Comparison of ENCODE assay signal across 12 cellular contexts in genomic region chr4:41320278-41320677, GRCh38.
"Had no signal": no experiment of that assay in that cellular context is flagged by ENCODE, and none has a peak within 500 bp of the region (broad histone marks: within the 10 kb centered on the region; RNA-seq: fewer than 3 reads in every experiment).

No MANE protein-coding gene starts in this region.

- H3K27me3 ChIP-seq: gastrocnemius medialis had no signal

- H3K9me3 ChIP-seq: gastrocnemius medialis had no signal

- H3K27me3 Mint-ChIP-seq: activated CD8-positive, alpha-beta memory T cell treated with anti-CD3 and anti-CD28 coated beads, Interleukin-2, amount 10 ng/mL, durations not matched to agents 7 days and 5 days; stimulated activated memory B cell treated with anti-CD40 and anti-IgM and Interleukin-4, amounts not matched to agents 10 μg/mL and 1 μg/mL and 100 μg/mL, for 72 hours had no signal

- H3K36me3 ChIP-seq: gastrocnemius medialis had no signal

- H3K9me3 Mint-ChIP-seq: stimulated activated memory B cell treated with anti-CD40 and anti-IgM and Interleukin-4, amounts not matched to agents 10 μg/mL and 1 μg/mL and 100 μg/mL, for 72 hours had no signal

- H3K4me1 Mint-ChIP-seq: activated CD8-positive, alpha-beta memory T cell treated with anti-CD3 and anti-CD28 coated beads, Interleukin-2, amount 10 ng/mL, durations not matched to agents 7 days and 5 days; natural killer cell had no signal

- H3K36me3 Mint-ChIP-seq: activated CD8-positive, alpha-beta memory T cell treated with anti-CD3 and anti-CD28 coated beads, Interleukin-2, amount 10 ng/mL, durations not matched to agents 7 days and 5 days; activated naive CD8-positive, alpha-beta T cell; natural killer cell; stimulated activated memory B cell treated with anti-CD40 and anti-IgM and Interleukin-4, amounts not matched to agents 10 μg/mL and 1 μg/mL and 100 μg/mL, for 72 hours had no signal

- H3K4me3 Mint-ChIP-seq: activated CD8-positive, alpha-beta memory T cell treated with anti-CD3 and anti-CD28 coated beads, Interleukin-2, amount 10 ng/mL, durations not matched to agents 7 days and 5 days; activated naive CD8-positive, alpha-beta T cell; natural killer cell; stimulated activated memory B cell treated with anti-CD40 and anti-IgM and Interleukin-4, amounts not matched to agents 10 μg/mL and 1 μg/mL and 100 μg/mL, for 72 hours had no signal

- H3K27ac Mint-ChIP-seq: activated CD8-positive, alpha-beta memory T cell treated with anti-CD3 and anti-CD28 coated beads, Interleukin-2, amount 10 ng/mL, durations not matched to agents 7 days and 5 days; activated naive CD8-positive, alpha-beta T cell; natural killer cell; stimulated activated memory B cell treated with anti-CD40 and anti-IgM and Interleukin-4, amounts not matched to agents 10 μg/mL and 1 μg/mL and 100 μg/mL, for 72 hours had no signal

- H3K27ac ChIP-seq: gastrocnemius medialis, parathyroid adenoma had no signal

- DNase-seq: activated CD4-positive, alpha-beta T cell treated with anti-CD3 and anti-CD28 coated beads, Interleukin-2, amount 50 U/mL, for 4 hours; activated CD8-positive, alpha-beta memory T cell treated with anti-CD3 and anti-CD28 coated beads, Interleukin-2, amount 10 ng/mL, durations not matched to agents 7 days and 5 days; effector CD4-positive, alpha-beta T cell; gastrocnemius medialis; head of caudate nucleus; natural killer cell; stimulated activated CD4-positive, alpha-beta T cell treated with anti-CD3 and anti-CD28 coated beads, Interleukin-4, amount 100 ng/mL, for 4 hours had no signal

- H3K4me1 ChIP-seq: gastrocnemius medialis, parathyroid adenoma had no signal

- ATAC-seq: activated CD8-positive, alpha-beta memory T cell treated with anti-CD3 and anti-CD28 coated beads, Interleukin-2, amount 10 ng/mL, durations not matched to agents 7 days and 5 days; gastrocnemius medialis; natural killer cell; sciatic nerve; stimulated activated memory B cell treated with anti-CD40 and anti-IgM and Interleukin-4, amounts not matched to agents 10 μg/mL and 1 μg/mL and 100 μg/mL, for 72 hours had no signal

- H3K4me3 ChIP-seq: gastrocnemius medialis, lung had no signal
